ENCODE assay signal across 14 cellular contexts in genomic region chr22:36734171-36735058, GRCh38. TPM values are rescaled to one million over a fixed set of nuclear protein-coding genes. Genes with fewer than 3 reads are reported as not detected.
A peak's percentile ranks its signal among the peaks of the same experiment; 100 is the strongest.
DNase-seq lines count a peak whose midpoint lies in the region; ATAC-seq and TF ChIP-seq lines count a peak whose summit lies in the region.
"Had no signal": no experiment of that assay in that cellular context is flagged by ENCODE, and none has a peak within 500 bp of the region (broad histone marks: within the 10 kb centered on the region; RNA-seq: fewer than 3 reads in every experiment).

No MANE protein-coding gene starts in this region.

- H3K36me3 ChIP-seq in osteoblast (ENCODE audit: insufficient read depth, low read length) (no peaks in the 10 kb centered on the region), mucosa of descending colon (ENCODE audit: low read depth) (no peaks in the 10 kb centered on the region)
- H3K36me3 ChIP-seq: prostate gland had no signal

- ATAC-seq in left colon (no peak), GM21825 (IDR thresholded peaks at IDR 0.05; ENCODE audit: unreplicated experiment) (no peak), mucosa of descending colon (no peak)

- no peak overlapping the region for H3K27ac ChIP-seq in osteoblast (ENCODE audit: low read depth, low read length)
- H3K27ac ChIP-seq: epithelial cell of prostate, prostate gland had no signal

- H3K4me3 ChIP-seq in osteoblast (ENCODE audit: insufficient read depth, low read length): no peak overlapping the region
- no peak overlapping the region for H3K4me3 ChIP-seq in mucosa of descending colon
- H3K4me3 ChIP-seq: prostate gland had no signal

- no peaks in the 10 kb centered on the region for H4K20me1 ChIP-seq in osteoblast (ENCODE audit: insufficient read depth, low read length)

- H3K4me1 ChIP-seq in osteoblast (ENCODE audit: insufficient read depth, low read length): no peaks in the 10 kb centered on the region
- no peaks in the 10 kb centered on the region for H3K4me1 ChIP-seq in mucosa of descending colon (ENCODE audit: low read depth)
- H3K4me1 ChIP-seq: prostate gland had no signal

- TF ChIP-seq CTCF in osteoblast (IDR thresholded peaks at IDR 0.05; ENCODE audit: extremely low read depth, low read depth, low read length) (no peak), mucosa of descending colon (IDR thresholded peaks at IDR 0.05) (no peak)

- H3K9me3 ChIP-seq in osteoblast (ENCODE audit: low read depth, low read length) (no peaks in the 10 kb centered on the region), mucosa of descending colon (no peaks in the 10 kb centered on the region)
- H3K9me3 ChIP-seq: prostate gland had no signal

- H2AFZ ChIP-seq in osteoblast (ENCODE audit: low read length): no peak overlapping the region

- DNase-seq in Daoy (ENCODE audit: low read depth): peak; percentile 49
- peak; percentile 52 for DNase-seq in LHCN-M2 (ENCODE audit: low read depth)
- peak; percentile 34 for DNase-seq in cerebellum (ENCODE audit: low spot score)
- peak; percentile 90 for DNase-seq in osteoblast (ENCODE audit: insufficient read length, low spot score, missing footprints)
- DNase-seq in left colon: no peak
- DNase-seq in mucosa of descending colon: no peak
- no peak for DNase-seq in cerebellar cortex (ENCODE audit: low spot score)
- DNase-seq: NCI-H2171 had no signal

- H3K27me3 ChIP-seq in osteoblast (ENCODE audit: insufficient read depth, low read length): peaks cover 16% of the 10 kb centered on the region

- intact Hi-C loops in left colon (cut with DNase I, micrococcal nuclease) (no loop called here), mucosa of descending colon (cut with DNase I, micrococcal nuclease) (no loop called here)

- H3K4me2 ChIP-seq in osteoblast (ENCODE audit: insufficient read depth, low read length): no peak overlapping the region

- H3K79me2 ChIP-seq in osteoblast (ENCODE audit: insufficient read depth, low read length): no peaks in the 10 kb centered on the region

RNA-seq across cellular contexts. Expression of gene CACNG2, which starts 30.9 kb away (rescaled TPM):
- not detected in 2 replicates for total RNA-seq in Daoy (2014; rRNA removed; shearing (Covaris generic))
- total RNA-seq in LHCN-M2 (2014; rRNA removed) (not detected in 2 replicates), cerebellum (6.0 TPM), osteoblast (not detected in 2 replicates), left colon (not detected), mucosa of descending colon (not detected)
- not detected for polyA plus RNA-seq in LHCN-M2 (2012)
- total RNA-seq: HT-29, prostate gland, SK-MEL-5 had no signal
- polyA plus RNA-seq: keratinocyte had no signal

RNA-seq across cellular contexts. Expression of gene IFT27, which starts 41.5 kb away (rescaled TPM):
- 18.9 and 21.9 TPM in 2 replicates for total RNA-seq in Daoy (2014; rRNA removed; shearing (Covaris generic))
- 6.3 and 9.4 TPM in 2 replicates for total RNA-seq in LHCN-M2 (2014; rRNA removed)
- 19.1 TPM for polyA plus RNA-seq in LHCN-M2 (2012)
- total RNA-seq in cerebellum: 23.2 TPM
- 22.1 and 27.4 TPM in 2 replicates for total RNA-seq in osteoblast
- 10 to 100 TPM; 26.5 to 30.1 TPM for total RNA-seq in left colon
- total RNA-seq in mucosa of descending colon: 10 to 100 TPM; 29.0 to 37.2 (median 29.7) TPM

Comparison
In these comparisons a context has a peak if more than half of its experiments do, and no peak if none do; other contexts are left out.
1. DNase-seq: peak in Daoy (single experiment), LHCN-M2 (single experiment), cerebellum (single experiment) and osteoblast (single experiment); none in left colon (0 of 2), mucosa of descending colon (0 of 3) and cerebellar cortex (single experiment).